ENCODE assay signal across 25 cellular contexts in genomic region chr17:80360396-80360795, GRCh38.
"Had no signal": no experiment of that assay in that cellular context is flagged by ENCODE, and none has a peak within 500 bp of the region (broad histone marks: within the 10 kb centered on the region; RNA-seq: fewer than 3 reads in every experiment).

No MANE protein-coding gene starts in this region.

- H3K27me3 Mint-ChIP-seq: activated CD4-positive, alpha-beta memory T cell treated with anti-CD3 and anti-CD28 coated beads for 36 hours; activated CD4-positive, alpha-beta T cell treated with anti-CD3 and anti-CD28 coated beads, Interleukin-2, amount 10 ng/mL, durations not matched to agents 24 days and 14 days; activated naive CD4-positive, alpha-beta T cell treated with anti-CD3 and anti-CD28 coated beads, Interleukin-2, amount 10 ng/mL, durations not matched to agents 7 days and 5 days; central memory CD8-positive, alpha-beta T cell; stimulated activated naive CD8-positive, alpha-beta T cell treated with anti-CD3 and anti-CD28 coated beads, Interleukin-15, Interleukin-2, amounts not matched to agents 100 ng/mL and 50 ng/mL, for 24 hours had no signal

- H3K4me1 ChIP-seq: breast epithelium had no signal

- FAIRE-seq: colon had no signal

- H3K9me3 ChIP-seq: breast epithelium, esophagus squamous epithelium, left ventricle myocardium inferior, mucosa of descending colon, SK-N-SH, upper lobe of left lung had no signal

- H3K4me2 ChIP-seq: SK-N-SH had no signal

- ATAC-seq: mucosa of descending colon, right cardiac atrium had no signal

- H3K4me3 Mint-ChIP-seq: activated CD4-positive, alpha-beta memory T cell treated with anti-CD3 and anti-CD28 coated beads for 36 hours; activated CD4-positive, alpha-beta T cell treated with anti-CD3 and anti-CD28 coated beads, Interleukin-2, amount 10 ng/mL, durations not matched to agents 24 days and 14 days; activated naive CD4-positive, alpha-beta T cell treated with anti-CD3 and anti-CD28 coated beads, Interleukin-2, amount 10 ng/mL, durations not matched to agents 7 days and 5 days; central memory CD8-positive, alpha-beta T cell; stimulated activated naive CD8-positive, alpha-beta T cell treated with anti-CD3 and anti-CD28 coated beads, Interleukin-15, Interleukin-2, amounts not matched to agents 100 ng/mL and 50 ng/mL, for 24 hours; T-helper 1 cell treated with Interleukin-12 subunit alpha and Interleukin-12 subunit beta and Interleukin-4 antibody, amounts not matched to agents 30 μg/mL and 1 μg/mL, for 36 hours had no signal

- DNase-seq: activated CD4-positive, alpha-beta memory T cell treated with anti-CD3 and anti-CD28 coated beads for 36 hours; activated CD4-positive, alpha-beta T cell treated with anti-CD3 and anti-CD28 coated beads, Interleukin-2, amount 10 ng/mL, durations not matched to agents 24 days and 14 days; activated CD4-positive, CD25-positive, alpha-beta regulatory T cell treated with anti-CD3 and anti-CD28 coated beads, Interleukin-2, amount 50 U/mL, for 72 hours; activated CD8-positive, alpha-beta memory T cell treated with anti-CD3 and anti-CD28 coated beads, Interleukin-2, amount 50 U/mL, for 4 hours; activated gamma-delta T cell; activated naive CD4-positive, alpha-beta T cell treated with anti-CD3 and anti-CD28 coated beads, Interleukin-2, amount 10 ng/mL, durations not matched to agents 7 days and 5 days; activated T-cell treated with anti-CD3 and anti-CD28 coated beads, Interleukin-2, amount 50 U/mL, for 48 hours; dermis blood vessel endothelial cell; effector CD4-positive, alpha-beta T cell; esophagus squamous epithelium; foreskin melanocyte; left ventricle myocardium inferior; mucosa of descending colon; right cardiac atrium; SK-N-SH; stimulated activated CD4-positive, alpha-beta T cell treated with anti-CD3 and anti-CD28 coated beads, Interleukin-4, amount 100 ng/mL, for 1 hour; SW 1271; T1000; upper lobe of left lung had no signal

- H3K9me3 Mint-ChIP-seq: activated CD4-positive, alpha-beta memory T cell treated with anti-CD3 and anti-CD28 coated beads for 36 hours; activated CD4-positive, alpha-beta T cell treated with anti-CD3 and anti-CD28 coated beads, Interleukin-2, amount 10 ng/mL, durations not matched to agents 24 days and 14 days; activated naive CD4-positive, alpha-beta T cell treated with anti-CD3 and anti-CD28 coated beads, Interleukin-2, amount 10 ng/mL, durations not matched to agents 7 days and 5 days; central memory CD8-positive, alpha-beta T cell; stimulated activated naive CD8-positive, alpha-beta T cell treated with anti-CD3 and anti-CD28 coated beads, Interleukin-15, Interleukin-2, amounts not matched to agents 100 ng/mL and 50 ng/mL, for 24 hours; T-helper 1 cell treated with Interleukin-12 subunit alpha and Interleukin-12 subunit beta and Interleukin-4 antibody, amounts not matched to agents 30 μg/mL and 1 μg/mL, for 36 hours had no signal

- H3K9ac ChIP-seq: SK-N-SH had no signal

- H3K27ac ChIP-seq: breast epithelium, esophagus squamous epithelium, left ventricle myocardium inferior, upper lobe of left lung had no signal

- H3K27ac Mint-ChIP-seq: activated naive CD4-positive, alpha-beta T cell treated with anti-CD3 and anti-CD28 coated beads, Interleukin-2, amount 10 ng/mL, durations not matched to agents 7 days and 5 days; stimulated activated naive CD8-positive, alpha-beta T cell treated with anti-CD3 and anti-CD28 coated beads, Interleukin-15, Interleukin-2, amounts not matched to agents 100 ng/mL and 50 ng/mL, for 24 hours; T-helper 1 cell treated with Interleukin-12 subunit alpha and Interleukin-12 subunit beta and Interleukin-4 antibody, amounts not matched to agents 30 μg/mL and 1 μg/mL, for 36 hours had no signal

- H3K4me1 Mint-ChIP-seq: activated CD4-positive, alpha-beta T cell treated with anti-CD3 and anti-CD28 coated beads, Interleukin-2, amount 10 ng/mL, durations not matched to agents 24 days and 14 days; activated naive CD4-positive, alpha-beta T cell treated with anti-CD3 and anti-CD28 coated beads, Interleukin-2, amount 10 ng/mL, durations not matched to agents 7 days and 5 days; central memory CD8-positive, alpha-beta T cell had no signal

- H3K27me3 ChIP-seq: breast epithelium, esophagus squamous epithelium, upper lobe of left lung had no signal

- H3K4me3 ChIP-seq: breast epithelium, esophagus squamous epithelium, left ventricle myocardium inferior, lung, mucosa of descending colon, upper lobe of left lung had no signal
